Comparison of ENCODE assay signal across 27 cellular contexts in the genomic region with DNA sequence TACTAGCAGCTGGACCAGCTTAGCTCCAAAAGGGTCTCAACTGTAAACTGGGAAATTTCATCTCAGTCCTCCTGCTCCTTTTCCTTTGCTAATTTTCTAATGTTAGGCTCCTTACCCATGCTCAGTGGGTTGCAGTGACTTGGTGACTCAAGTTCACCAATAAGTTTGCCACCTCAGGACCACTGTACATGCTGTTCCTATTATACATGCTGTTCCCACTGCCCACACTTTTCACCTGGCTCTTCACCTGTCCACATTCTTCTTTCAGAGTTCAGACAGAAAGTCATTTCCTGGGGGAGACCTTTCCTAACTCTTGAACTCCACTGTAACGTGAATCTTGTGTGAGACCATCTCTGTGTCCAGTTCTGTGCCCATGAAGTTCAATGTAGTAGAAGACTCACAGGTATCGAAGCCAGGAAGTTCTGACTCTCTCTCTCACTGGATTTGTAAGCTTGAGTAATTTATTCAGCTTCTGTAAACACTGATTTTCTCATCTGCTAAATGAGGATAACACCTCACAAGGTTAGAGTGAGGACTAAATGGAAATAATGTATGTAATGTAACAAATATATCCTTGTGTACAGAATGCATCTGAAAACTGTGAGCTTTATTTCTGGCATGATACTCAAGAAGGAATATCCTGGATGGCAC. TPM values are rescaled to one million over a fixed set of nuclear protein-coding genes. Genes with fewer than 3 reads are reported as not detected.
DNase-seq lines count a peak whose midpoint lies in the region; ATAC-seq and TF ChIP-seq lines count a peak whose summit lies in the region.
"Had no signal": no experiment of that assay in that cellular context is flagged by ENCODE, and none has a peak within 500 bp of the region (broad histone marks: within the 10 kb centered on the region; RNA-seq: fewer than 3 reads in every experiment).

No MANE protein-coding gene starts in this region.

- H3K27me3 ChIP-seq in osteoblast (ENCODE audit: insufficient read depth, low read length): peaks cover 7% of the 10 kb centered on the region
- H3K27me3 ChIP-seq: sigmoid colon, thyroid gland had no signal

- no peaks in the 10 kb centered on the region for H3K9me3 ChIP-seq in osteoblast (ENCODE audit: low read depth, low read length)
- H3K9me3 ChIP-seq: sigmoid colon, thyroid gland had no signal

- H3K27me3 Mint-ChIP-seq in activated naive CD4-positive, alpha-beta T cell treated with anti-CD3 and anti-CD28 coated beads, Interleukin-2, amount 10 ng/mL, durations not matched to agents 7 days and 5 days: no peaks in the 10 kb centered on the region
- no peaks in the 10 kb centered on the region for H3K27me3 Mint-ChIP-seq in activated CD4-positive, alpha-beta memory T cell treated with anti-CD3 and anti-CD28 coated beads, Interleukin-2, amount 10 ng/mL, durations not matched to agents 7 days and 5 days
- no peaks in the 10 kb centered on the region for H3K27me3 Mint-ChIP-seq in central memory CD8-positive, alpha-beta T cell
- no peaks in the 10 kb centered on the region for H3K27me3 Mint-ChIP-seq in stimulated activated naive CD8-positive, alpha-beta T cell treated with anti-CD3 and anti-CD28 coated beads, Interleukin-15, amount 100 ng/mL, for 72 hours

- POLR2A ChIA-PET in activated CD4-positive, alpha-beta memory T cell treated with anti-CD3 and anti-CD28 coated beads, Interleukin-2, amount 10 ng/mL, durations not matched to agents 7 days and 5 days (lab: Charles Lee): interaction anchor here (1.0 to 18.8 kb wide), 11 partner anchors 9 to 298 kb away, joined by 3 to 1051 read pairs (median 6); a partner anchor contains a TSS

- DNase-seq in activated naive CD4-positive, alpha-beta T cell treated with anti-CD3 and anti-CD28 coated beads, Interleukin-2, amount 10 ng/mL, durations not matched to agents 7 days and 5 days: no peak
- DNase-seq in activated naive CD4-positive, alpha-beta T cell treated with Interleukin-2 at 50 U/mL for 16 hours: no peak
- no peak for DNase-seq in activated CD4-positive, alpha-beta memory T cell treated with anti-CD3 and anti-CD28 coated beads, Interleukin-2, amount 10 ng/mL, durations not matched to agents 7 days and 5 days
- no peak for DNase-seq in central memory CD8-positive, alpha-beta T cell (ENCODE audit: low spot score in 2 of 2)
- DNase-seq in stimulated activated naive CD8-positive, alpha-beta T cell treated with anti-CD3 and anti-CD28 coated beads, Interleukin-15, amount 100 ng/mL, for 72 hours: no peak
- DNase-seq in osteoblast (ENCODE audit: insufficient read length, low spot score, missing footprints) (no peak), HPDE6-E6E7 (ENCODE audit: extremely low spot score) (no peak)
- DNase-seq: DMS153; effector CD4-positive, alpha-beta T cell; GDM1; kidney glomerular epithelial cell; MM.1S; NCI-H1436; NCI-H524; posterior cingulate gyrus; RPMI8226; sigmoid colon; thyroid gland had no signal

- no peak overlapping the region for H3K4me3 ChIP-seq in osteoblast (ENCODE audit: insufficient read depth, low read length)
- H3K4me3 ChIP-seq: sigmoid colon, thyroid gland had no signal

- H3K27ac ChIP-seq in osteoblast (ENCODE audit: low read depth, low read length): no peak overlapping the region
- H3K27ac ChIP-seq: sigmoid colon, thyroid gland had no signal

- H2AFZ ChIP-seq in osteoblast (ENCODE audit: low read length): no peak overlapping the region

- peaks cover 44% of the 10 kb centered on the region for H3K36me3 Mint-ChIP-seq in activated naive CD4-positive, alpha-beta T cell treated with anti-CD3 and anti-CD28 coated beads, Interleukin-2, amount 10 ng/mL, durations not matched to agents 7 days and 5 days
- H3K36me3 Mint-ChIP-seq in activated CD4-positive, alpha-beta memory T cell treated with anti-CD3 and anti-CD28 coated beads, Interleukin-2, amount 10 ng/mL, durations not matched to agents 7 days and 5 days (ENCODE audit: low read depth): peaks cover 55% of the 10 kb centered on the region
- peaks cover 53% of the 10 kb centered on the region for H3K36me3 Mint-ChIP-seq in central memory CD8-positive, alpha-beta T cell (ENCODE audit: insufficient read depth)
- H3K36me3 Mint-ChIP-seq: memory B cell; stimulated activated memory B cell treated with anti-CD40 and anti-IgM and Interleukin-4, amounts not matched to agents 10 μg/mL and 1 μg/mL and 100 μg/mL, for 72 hours had no signal

- H3K4me3 Mint-ChIP-seq in activated naive CD4-positive, alpha-beta T cell treated with anti-CD3 and anti-CD28 coated beads, Interleukin-2, amount 10 ng/mL, durations not matched to agents 7 days and 5 days: no peak overlapping the region
- H3K4me3 Mint-ChIP-seq in activated CD4-positive, alpha-beta memory T cell treated with anti-CD3 and anti-CD28 coated beads, Interleukin-2, amount 10 ng/mL, durations not matched to agents 7 days and 5 days: no peak overlapping the region
- H3K4me3 Mint-ChIP-seq in central memory CD8-positive, alpha-beta T cell: peak overlapping the region; percentile 18
- peak overlapping the region; percentile 36 to 62 for H3K4me3 Mint-ChIP-seq in stimulated activated naive CD8-positive, alpha-beta T cell treated with anti-CD3 and anti-CD28 coated beads, Interleukin-15, amount 100 ng/mL, for 72 hours
- H3K4me3 Mint-ChIP-seq: CD14-positive monocyte; IgD-negative memory B cell; memory B cell; nephron; stimulated activated memory B cell treated with anti-CD40 and anti-IgM and Interleukin-4, amounts not matched to agents 10 μg/mL and 1 μg/mL and 100 μg/mL, for 72 hours had no signal

- no peak for TF ChIP-seq CTCF in osteoblast (IDR thresholded peaks at IDR 0.05; ENCODE audit: extremely low read depth, low read depth, low read length)

- no peaks in the 10 kb centered on the region for H3K36me3 ChIP-seq in osteoblast (ENCODE audit: insufficient read depth, low read length)
- H3K36me3 ChIP-seq: sigmoid colon, thyroid gland had no signal

- H3K27ac Mint-ChIP-seq in activated naive CD4-positive, alpha-beta T cell treated with anti-CD3 and anti-CD28 coated beads, Interleukin-2, amount 10 ng/mL, durations not matched to agents 7 days and 5 days: peak overlapping the region; percentile 76
- H3K27ac Mint-ChIP-seq in activated CD4-positive, alpha-beta memory T cell treated with anti-CD3 and anti-CD28 coated beads, Interleukin-2, amount 10 ng/mL, durations not matched to agents 7 days and 5 days: peak overlapping the region; percentile 57
- H3K27ac Mint-ChIP-seq in central memory CD8-positive, alpha-beta T cell (ENCODE audit: low read depth): peak overlapping the region; percentile 98
- peak overlapping the region; percentile 97 to 98 for H3K27ac Mint-ChIP-seq in stimulated activated naive CD8-positive, alpha-beta T cell treated with anti-CD3 and anti-CD28 coated beads, Interleukin-15, amount 100 ng/mL, for 72 hours
- H3K27ac Mint-ChIP-seq: CD14-positive monocyte; IgD-negative memory B cell; memory B cell; nephron; stimulated activated memory B cell treated with anti-CD40 and anti-IgM and Interleukin-4, amounts not matched to agents 10 μg/mL and 1 μg/mL and 100 μg/mL, for 72 hours had no signal

- H3K4me1 ChIP-seq in osteoblast (ENCODE audit: insufficient read depth, low read length): peaks cover under 1% of the 10 kb centered on the region
- H3K4me1 ChIP-seq: sigmoid colon, thyroid gland had no signal

- peaks cover 11% of the 10 kb centered on the region for H3K9me3 Mint-ChIP-seq in activated naive CD4-positive, alpha-beta T cell treated with anti-CD3 and anti-CD28 coated beads, Interleukin-2, amount 10 ng/mL, durations not matched to agents 7 days and 5 days
- peaks cover 8% of the 10 kb centered on the region for H3K9me3 Mint-ChIP-seq in activated CD4-positive, alpha-beta memory T cell treated with anti-CD3 and anti-CD28 coated beads, Interleukin-2, amount 10 ng/mL, durations not matched to agents 7 days and 5 days
- no peaks in the 10 kb centered on the region for H3K9me3 Mint-ChIP-seq in central memory CD8-positive, alpha-beta T cell
- H3K9me3 Mint-ChIP-seq in stimulated activated naive CD8-positive, alpha-beta T cell treated with anti-CD3 and anti-CD28 coated beads, Interleukin-15, amount 100 ng/mL, for 72 hours: peaks cover 0 to 11% of the 10 kb centered on the region in 2 donors
- H3K9me3 Mint-ChIP-seq: memory B cell; stimulated activated memory B cell treated with anti-CD40 and anti-IgM and Interleukin-4, amounts not matched to agents 10 μg/mL and 1 μg/mL and 100 μg/mL, for 72 hours had no signal

- H3K79me2 ChIP-seq in osteoblast (ENCODE audit: insufficient read depth, low read length): no peaks in the 10 kb centered on the region

- peaks cover 67% of the 10 kb centered on the region for H3K4me1 Mint-ChIP-seq in activated naive CD4-positive, alpha-beta T cell treated with anti-CD3 and anti-CD28 coated beads, Interleukin-2, amount 10 ng/mL, durations not matched to agents 7 days and 5 days
- peaks cover 67% of the 10 kb centered on the region for H3K4me1 Mint-ChIP-seq in activated CD4-positive, alpha-beta memory T cell treated with anti-CD3 and anti-CD28 coated beads, Interleukin-2, amount 10 ng/mL, durations not matched to agents 7 days and 5 days
- peaks cover 62% of the 10 kb centered on the region for H3K4me1 Mint-ChIP-seq in central memory CD8-positive, alpha-beta T cell
- H3K4me1 Mint-ChIP-seq in stimulated activated naive CD8-positive, alpha-beta T cell treated with anti-CD3 and anti-CD28 coated beads, Interleukin-15, amount 100 ng/mL, for 72 hours: peaks cover 75% of the 10 kb centered on the region
- H3K4me1 Mint-ChIP-seq: nephron had no signal

- H3K4me2 ChIP-seq in osteoblast (ENCODE audit: insufficient read depth, low read length): no peak overlapping the region

- ATAC-seq in central memory CD8-positive, alpha-beta T cell (replicated peaks; ENCODE audit: extremely low read depth, poor library complexity, severe bottlenecking): no peak
- no peak for ATAC-seq in stimulated activated naive CD8-positive, alpha-beta T cell treated with anti-CD3 and anti-CD28 coated beads, Interleukin-15, amount 100 ng/mL, for 72 hours
- no peak for ATAC-seq in HG03521 (IDR thresholded peaks at IDR 0.05; ENCODE audit: unreplicated experiment)
- ATAC-seq: SK-N-SH treated with all-trans-retinoic acid at 6 μM for 48 hours; stimulated activated memory B cell treated with anti-CD40 and anti-IgM and Interleukin-4, amounts not matched to agents 10 μg/mL and 1 μg/mL and 100 μg/mL, for 72 hours had no signal

- H4K20me1 ChIP-seq in osteoblast (ENCODE audit: insufficient read depth, low read length): no peaks in the 10 kb centered on the region

- CTCF ChIA-PET in activated naive CD4-positive, alpha-beta T cell treated with anti-CD3 and anti-CD28 coated beads, Interleukin-2, amount 10 ng/mL, durations not matched to agents 7 days and 5 days (lab: Charles Lee): interaction anchor here (1.1 to 12.8 kb wide), 6 partner anchors 8 to 44 kb away, joined by 4 to 162 read pairs (median 21); a partner anchor contains a TSS
- CTCF ChIA-PET in activated CD4-positive, alpha-beta memory T cell treated with anti-CD3 and anti-CD28 coated beads, Interleukin-2, amount 10 ng/mL, durations not matched to agents 7 days and 5 days (lab: Charles Lee): interaction anchor here (0.6 to 12.6 kb wide), 10 partner anchors 13 to 288 kb away, joined by 3 to 139 read pairs (median 4); a partner anchor contains a TSS

RNA-seq across cellular contexts. Expression of a gene that starts 17.9 kb away (rescaled TPM):
- 100 to 1,000 TPM; 329 to 340 TPM for total RNA-seq in activated CD4-positive, alpha-beta memory T cell treated with anti-CD3 and anti-CD28 coated beads, Interleukin-2, amount 10 ng/mL, durations not matched to agents 7 days and 5 days
- not detected in 2 replicates for total RNA-seq in osteoblast
- total RNA-seq: cerebellum, glomerular endothelial cell had no signal

Comparison
In these comparisons a context has a peak if more than half of its experiments do, and no peak if none do; other contexts are left out.
1. H3K4me3 Mint-ChIP-seq: peak in central memory CD8-positive, alpha-beta T cell (single experiment) and stimulated activated naive CD8-positive, alpha-beta T cell treated with anti-CD3 and anti-CD28 coated beads, Interleukin-15, amount 100 ng/mL, for 72 hours (2 of 2); none in activated naive CD4-positive, alpha-beta T cell treated with anti-CD3 and anti-CD28 coated beads, Interleukin-2, amount 10 ng/mL, durations not matched to agents 7 days and 5 days (single experiment) and activated CD4-positive, alpha-beta memory T cell treated with anti-CD3 and anti-CD28 coated beads, Interleukin-2, amount 10 ng/mL, durations not matched to agents 7 days and 5 days (single experiment).
2. RNA of a gene that starts 17.9 kb away (total RNA-seq): 329 to 340 TPM in activated CD4-positive, alpha-beta memory T cell treated with anti-CD3 and anti-CD28 coated beads, Interleukin-2, amount 10 ng/mL, durations not matched to agents 7 days and 5 days; not detected in osteoblast; every median in the first group is over 100 times any median in the second.
3. Peak in every context shown above with its lines, with median percentiles within 50 percentile points of each other: H3K27ac Mint-ChIP-seq.